Comparison of ENCODE assay signal across 24 cellular contexts in the genomic region with DNA sequence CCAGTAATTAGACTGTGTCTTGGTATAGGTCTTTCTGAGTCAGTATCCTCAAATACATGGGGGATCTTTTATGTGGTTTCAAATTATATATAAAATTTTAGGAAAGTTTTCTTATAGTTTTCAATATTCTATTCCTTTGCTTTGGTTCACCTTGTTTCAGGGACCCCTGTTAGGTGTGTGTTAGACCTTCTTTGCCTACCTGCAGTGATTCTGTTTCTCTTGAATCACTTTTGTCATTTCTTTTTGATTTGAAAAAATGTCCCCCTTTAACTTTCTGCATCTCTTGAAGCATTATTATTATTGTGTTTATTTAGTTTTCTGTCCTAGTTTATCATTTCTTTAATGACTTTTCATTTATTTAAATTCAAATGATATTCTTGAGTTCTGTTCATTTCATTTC.
DNase-seq lines count a peak whose midpoint lies in the region; FAIRE-seq and TF ChIP-seq lines count a peak whose summit lies in the region.
"Had no signal": no experiment of that assay in that cellular context is flagged by ENCODE, and none has a peak within 500 bp of the region (broad histone marks: within the 10 kb centered on the region; RNA-seq: fewer than 3 reads in every experiment).

No MANE protein-coding gene starts in this region.

- CTCF ChIA-PET in RWPE1 (lab: Yijun Ruan, JAX), result no interaction called here

- FAIRE-seq in A204.1 (lab: Jason Lieb, UNC), result peak; percentile 65

- H3K36me3 ChIP-seq in HAP-1 (replicated peaks), result no peaks in the 10 kb centered on the region
- H3K36me3 ChIP-seq: Peyer's patch had no signal

- DNase-seq in ACHN, result peak; percentile 12
- peak; percentile 45 for DNase-seq in amniotic epithelial cell (ENCODE audit: low read depth)
- peak; percentile 35 for DNase-seq in fibroblast of pulmonary artery (ENCODE audit: low read depth)
- no peak for DNase-seq in HAP-1 (ENCODE audit: low spot score in 2 of 2)
- no peak for DNase-seq in stimulated activated naive CD4-positive, alpha-beta T cell treated with Interleukin-2 at 50 U/mL for 16 hours (lab: John Stamatoyannopoulos, UW)
- no peak for DNase-seq in RWPE1 (ENCODE audit: low spot score)
- DNase-seq: C1 segment of cervical spinal cord; Calu3; CD8-positive, alpha-beta T cell; DMS79 treated with DMSO at 0.1 percent for 48 hours; HFFc6; KG1; NCI-H1092; NCI-H1436 treated with DMSO at 0.1 percent for 48 hours; NCI-H1930; NCI-H226; NCI-H524; NCI-H82; Peyer's patch; SHP77; SW 1271 had no signal

- TF ChIP-seq CTCF in fibroblast of pulmonary artery (IDR thresholded peaks at IDR 0.05; ENCODE audit: low read length, missing control alignments) (no peak), RWPE1 (conservative IDR thresholded peaks at IDR 0.05; ENCODE audit: low read depth) (no peak)

- H3K9me3 ChIP-seq in HAP-1, result no peaks in the 10 kb centered on the region

- in situ Hi-C loops in ACHN (cut with HindIII; ENCODE audit: low pct_ligation_motif_present, low pct_unique_long_range_greater_than_20kb, low sequenced_read_pairs), result no loop called here
- in situ Hi-C loops in HAP-1 (cut with MboI; ENCODE audit: low sequenced_read_pairs), result no loop called here

- no peak overlapping the region for H3K27ac ChIP-seq in RWPE1
- H3K27ac ChIP-seq: HL-60, Peyer's patch, SK-N-MC had no signal

- H3K4me3 ChIP-seq in fibroblast of pulmonary artery (replicated peaks; ENCODE audit: low read depth, low read length) (no peak overlapping the region), HAP-1 (no peak overlapping the region)
- H3K4me3 ChIP-seq: Peyer's patch, SK-N-MC had no signal

- H3K27me3 ChIP-seq in HAP-1 (ENCODE audit: low read depth), result no peaks in the 10 kb centered on the region
- H3K27me3 ChIP-seq: Peyer's patch had no signal

- POLR2A ChIA-PET in RWPE1 (lab: Yijun Ruan, JAX; ENCODE audit: low non-redundant PET), result no interaction called here

- H3K4me1 ChIP-seq in HAP-1, result no peaks in the 10 kb centered on the region
- H3K4me1 ChIP-seq: Peyer's patch had no signal

Comparison
In these comparisons a context has a peak if more than half of its experiments do, and no peak if none do; other contexts are left out.
1. DNase-seq: peak in ACHN (single experiment), amniotic epithelial cell (single experiment) and fibroblast of pulmonary artery (single experiment); none in HAP-1 (0 of 2), stimulated activated naive CD4-positive, alpha-beta T cell treated with Interleukin-2 at 50 U/mL for 16 hours (single experiment) and RWPE1 (single experiment).